Comparison of ENCODE assay signal across 25 cellular contexts in genomic region chr19:11098861-11099260, GRCh38. TPM values are rescaled to one million over a fixed set of nuclear protein-coding genes. Genes with fewer than 3 reads are reported as not detected.
A peak's percentile ranks its signal among the peaks of the same experiment; 100 is the strongest.
DNase-seq lines count a peak whose midpoint lies in the region; ATAC-seq, FAIRE-seq and TF ChIP-seq lines count a peak whose summit lies in the region.
"Had no signal": no experiment of that assay in that cellular context is flagged by ENCODE, and none has a peak within 500 bp of the region (broad histone marks: within the 10 kb centered on the region; RNA-seq: fewer than 3 reads in every experiment).

No MANE protein-coding gene starts in this region.

- peak overlapping the region; percentile 33 for H3K27ac Mint-ChIP-seq in activated CD4-positive, alpha-beta T cell treated with anti-CD3 and anti-CD28 coated beads, Interleukin-2, amount 10 ng/mL, durations not matched to agents 7 days and 5 days
- H3K27ac Mint-ChIP-seq in activated CD4-positive, alpha-beta T cell treated with anti-CD3 and anti-CD28 coated beads for 36 hours = no peak overlapping the region
- peak overlapping the region in 5 of 7 donors; percentile 38 to 90 (median 65) for H3K27ac Mint-ChIP-seq in CD4-positive, alpha-beta memory T cell
- H3K27ac Mint-ChIP-seq in CD14-positive monocyte = no peak overlapping the region
- no peak overlapping the region for H3K27ac Mint-ChIP-seq in activated CD8-positive, alpha-beta T cell treated with anti-CD3 and anti-CD28 coated beads, Interleukin-2, amount 10 ng/mL, durations not matched to agents 7 days and 5 days
- H3K27ac Mint-ChIP-seq: activated naive CD8-positive, alpha-beta T cell treated with anti-CD3 and anti-CD28 coated beads, Interleukin-2, amount 10 ng/mL, durations not matched to agents 7 days and 5 days; T-cell had no signal

- peaks cover 41% of the 10 kb centered on the region for H3K4me1 ChIP-seq in CD4-positive, alpha-beta memory T cell (ENCODE audit: insufficient read depth, low read length)
- H3K4me1 ChIP-seq in keratinocyte (ENCODE audit: control insufficient read depth, extremely low read depth, insufficient read depth, low read length) (peaks cover 46% of the 10 kb centered on the region), MM.1S (ENCODE audit: low read length) (peaks cover 25% of the 10 kb centered on the region)

- H3K9me3 Mint-ChIP-seq in activated CD4-positive, alpha-beta T cell treated with anti-CD3 and anti-CD28 coated beads, Interleukin-2, amount 10 ng/mL, durations not matched to agents 7 days and 5 days = peaks cover 2% of the 10 kb centered on the region
- H3K9me3 Mint-ChIP-seq in activated CD4-positive, alpha-beta T cell treated with anti-CD3 and anti-CD28 coated beads for 36 hours (ENCODE audit: low read depth) = peaks cover 2% of the 10 kb centered on the region
- H3K9me3 Mint-ChIP-seq in CD4-positive, alpha-beta memory T cell = peaks cover 0 to 9% (median 2%) of the 10 kb centered on the region in 8 donors
- H3K9me3 Mint-ChIP-seq in CD14-positive monocyte = peaks cover 0 to 5% (median 0%) of the 10 kb centered on the region in 7 donors
- H3K9me3 Mint-ChIP-seq in activated CD8-positive, alpha-beta T cell treated with anti-CD3 and anti-CD28 coated beads, Interleukin-2, amount 10 ng/mL, durations not matched to agents 7 days and 5 days (ENCODE audit: insufficient read depth) = peaks cover 3% of the 10 kb centered on the region

- FAIRE-seq in keratinocyte (lab: Jason Lieb, UNC) = no peak
- FAIRE-seq: A204.1 had no signal

- peak overlapping the region; percentile 13 for H3K4me2 ChIP-seq in keratinocyte (ENCODE audit: control insufficient read depth, extremely low read depth, insufficient read depth, low read depth, low read length)
- no peak overlapping the region for H3K4me2 ChIP-seq in MM.1S (ENCODE audit: low read depth, low read length)

- peaks cover 5% of the 10 kb centered on the region for H3K9me1 ChIP-seq in keratinocyte (ENCODE audit: control insufficient read depth, extremely low read depth, insufficient read depth, low read length)

- intact Hi-C loops in activated CD4-positive, alpha-beta T cell treated with anti-CD3 and anti-CD28 coated beads for 36 hours (cut with DNase I, micrococcal nuclease) = loop anchor here in 1 of 2 experiments (10.0 kb wide), 2 partner anchors 694 to 994 kb away; partner anchors contain the start of genes ANGPTL6, CDC37 and PPAN
- intact Hi-C loops in CD4-positive, alpha-beta memory T cell (cut with micrococcal nuclease) = no loop called here
- intact Hi-C loops in CD14-positive monocyte (cut with micrococcal nuclease) = no loop called here

- H3K79me2 ChIP-seq in keratinocyte (ENCODE audit: control insufficient read depth, insufficient read depth, low read length) = peaks cover 86% of the 10 kb centered on the region
- H3K79me2 ChIP-seq in MM.1S (ENCODE audit: low read length) = peaks cover 82% of the 10 kb centered on the region

- no peaks in the 10 kb centered on the region for H3K27me3 ChIP-seq in CD4-positive, alpha-beta memory T cell (ENCODE audit: insufficient read depth, low read length)
- no peaks in the 10 kb centered on the region for H3K27me3 ChIP-seq in keratinocyte (ENCODE audit: control insufficient read depth, extremely low read depth, insufficient read depth, low read length)
- H3K27me3 ChIP-seq in MM.1S (replicated peaks; ENCODE audit: insufficient read depth, low read length) = no peaks in the 10 kb centered on the region
- H3K27me3 ChIP-seq: dorsolateral prefrontal cortex, SJSA1, stomach, thyroid gland had no signal

- DNase-seq in activated CD4-positive, alpha-beta T cell treated with anti-CD3 and anti-CD28 coated beads, Interleukin-2, amount 10 ng/mL, durations not matched to agents 7 days and 5 days = no peak
- no peak for DNase-seq in activated CD4-positive, alpha-beta T cell treated with anti-CD3 and anti-CD28 coated beads for 36 hours
- DNase-seq in CD4-positive, alpha-beta memory T cell = no peak
- no peak for DNase-seq in SK-N-MC (ENCODE audit: low read depth, low spot score)
- DNase-seq in keratinocyte (ENCODE audit: low read depth, low spot score) = no peak
- DNase-seq in MM.1S = no peak
- no peak for DNase-seq in CD14-positive monocyte (ENCODE audit: low spot score)
- no peak for DNase-seq in activated CD8-positive, alpha-beta T cell treated with anti-CD3 and anti-CD28 coated beads, Interleukin-2, amount 10 ng/mL, durations not matched to agents 7 days and 5 days
- DNase-seq: activated CD4-positive, alpha-beta T cell treated with anti-CD3 and anti-CD28 coated beads for 1 hour; activated naive CD8-positive, alpha-beta T cell treated with anti-CD3 and anti-CD28 coated beads, Interleukin-2, amount 10 ng/mL, durations not matched to agents 7 days and 5 days; AML-193; DMS53; dorsolateral prefrontal cortex; GM23248; hippocampal formation; NCI-H1092 treated with DMSO at 0.1 percent for 48 hours; NCI-H2029 treated with DMSO at 0.1 percent for 48 hours; NCI-H2227 treated with DMSO at 0.1 percent for 48 hours; NCI-H69; stomach; T-cell; thyroid gland had no signal

- H3K4me1 Mint-ChIP-seq in activated CD4-positive, alpha-beta T cell treated with anti-CD3 and anti-CD28 coated beads, Interleukin-2, amount 10 ng/mL, durations not matched to agents 7 days and 5 days = peaks cover 45% of the 10 kb centered on the region
- H3K4me1 Mint-ChIP-seq in activated CD4-positive, alpha-beta T cell treated with anti-CD3 and anti-CD28 coated beads for 36 hours = peaks cover 31% of the 10 kb centered on the region
- H3K4me1 Mint-ChIP-seq in CD4-positive, alpha-beta memory T cell = peaks cover 18 to 37% (median 29%) of the 10 kb centered on the region in 4 donors
- peaks cover 28% of the 10 kb centered on the region for H3K4me1 Mint-ChIP-seq in CD14-positive monocyte
- H3K4me1 Mint-ChIP-seq in activated CD8-positive, alpha-beta T cell treated with anti-CD3 and anti-CD28 coated beads, Interleukin-2, amount 10 ng/mL, durations not matched to agents 7 days and 5 days (ENCODE audit: low read depth) = peaks cover 44% of the 10 kb centered on the region

- H3K4me3 Mint-ChIP-seq in activated CD4-positive, alpha-beta T cell treated with anti-CD3 and anti-CD28 coated beads, Interleukin-2, amount 10 ng/mL, durations not matched to agents 7 days and 5 days = no peak overlapping the region
- no peak overlapping the region for H3K4me3 Mint-ChIP-seq in activated CD4-positive, alpha-beta T cell treated with anti-CD3 and anti-CD28 coated beads for 36 hours
- H3K4me3 Mint-ChIP-seq in CD4-positive, alpha-beta memory T cell = no peak overlapping the region
- no peak overlapping the region for H3K4me3 Mint-ChIP-seq in CD14-positive monocyte
- no peak overlapping the region for H3K4me3 Mint-ChIP-seq in activated CD8-positive, alpha-beta T cell treated with anti-CD3 and anti-CD28 coated beads, Interleukin-2, amount 10 ng/mL, durations not matched to agents 7 days and 5 days
- H3K4me3 Mint-ChIP-seq: activated naive CD8-positive, alpha-beta T cell treated with anti-CD3 and anti-CD28 coated beads, Interleukin-2, amount 10 ng/mL, durations not matched to agents 7 days and 5 days; T-cell had no signal

- dilution Hi-C loops in keratinocyte (cut with MboI; ENCODE audit: extremely low pct_ligation_motif_present, low sequenced_read_pairs) = no loop called here

- POLR2A ChIA-PET in activated CD4-positive, alpha-beta T cell treated with anti-CD3 and anti-CD28 coated beads, Interleukin-2, amount 10 ng/mL, durations not matched to agents 7 days and 5 days (lab: Charles Lee) = no interaction called here
- POLR2A ChIA-PET in activated CD4-positive, alpha-beta T cell treated with anti-CD3 and anti-CD28 coated beads for 36 hours (lab: Charles Lee) = no interaction called here
- POLR2A ChIA-PET in CD4-positive, alpha-beta memory T cell (lab: Charles Lee; ENCODE audit: partially characterized antibody) = interaction anchor here (0.9 kb wide), 1 partner anchor 8 kb away, joined by 3 read pairs; no protein-coding TSS in a partner anchor
- POLR2A ChIA-PET in activated CD8-positive, alpha-beta T cell treated with anti-CD3 and anti-CD28 coated beads, Interleukin-2, amount 10 ng/mL, durations not matched to agents 7 days and 5 days (lab: Charles Lee) = interaction anchor here (3.1 kb wide), 1 partner anchor 63 kb away, joined by 9 read pairs; no protein-coding TSS in a partner anchor

- no peaks in the 10 kb centered on the region for H3K9me3 ChIP-seq in CD4-positive, alpha-beta memory T cell (ENCODE audit: control insufficient read depth in 1 of 2, low read length in 2 of 2)
- H3K9me3 ChIP-seq in SK-N-MC (ENCODE audit: low read depth, low read length) (no peaks in the 10 kb centered on the region), keratinocyte (ENCODE audit: control insufficient read depth, low read depth, low read length) (no peaks in the 10 kb centered on the region), MM.1S (replicated peaks; ENCODE audit: insufficient read depth, low read length) (no peaks in the 10 kb centered on the region)
- H3K9me3 ChIP-seq: SJSA1, stomach, thyroid gland had no signal

- H4K20me1 ChIP-seq in keratinocyte (ENCODE audit: control insufficient read depth, extremely low read depth, insufficient read depth, low read length) (peaks cover 79% of the 10 kb centered on the region), MM.1S (ENCODE audit: insufficient read depth, low read length) (peaks cover 24% of the 10 kb centered on the region; the same call in 1 of the 2 replicates)

- H3K36me3 Mint-ChIP-seq in activated CD4-positive, alpha-beta T cell treated with anti-CD3 and anti-CD28 coated beads, Interleukin-2, amount 10 ng/mL, durations not matched to agents 7 days and 5 days (ENCODE audit: low read depth) = peaks cover 79% of the 10 kb centered on the region
- H3K36me3 Mint-ChIP-seq in activated CD4-positive, alpha-beta T cell treated with anti-CD3 and anti-CD28 coated beads for 36 hours (ENCODE audit: low read depth) = peaks cover 74% of the 10 kb centered on the region
- H3K36me3 Mint-ChIP-seq in CD4-positive, alpha-beta memory T cell = peaks cover 28 to 43% of the 10 kb centered on the region in 2 donors
- H3K36me3 Mint-ChIP-seq in CD14-positive monocyte = peaks cover 40 to 73% of the 10 kb centered on the region in 2 donors
- H3K36me3 Mint-ChIP-seq in activated CD8-positive, alpha-beta T cell treated with anti-CD3 and anti-CD28 coated beads, Interleukin-2, amount 10 ng/mL, durations not matched to agents 7 days and 5 days (ENCODE audit: low read depth) = peaks cover 79% of the 10 kb centered on the region

- H3K36me3 ChIP-seq in CD4-positive, alpha-beta memory T cell (ENCODE audit: insufficient read depth, low read length) = peaks cover 16% of the 10 kb centered on the region
- H3K36me3 ChIP-seq in SK-N-MC (ENCODE audit: insufficient read depth, low read length) (peaks cover 95% of the 10 kb centered on the region), keratinocyte (ENCODE audit: control insufficient read depth in 2 of 2, extremely low read depth in 1 of 2, insufficient read depth in 2 of 2, low read length in 2 of 2) (peaks cover 41 to 68% of the 10 kb centered on the region in 2 experiments), MM.1S (replicated peaks; ENCODE audit: insufficient read depth, low read length) (peaks cover 5% of the 10 kb centered on the region)

- no peak overlapping the region for H3K27ac ChIP-seq in CD4-positive, alpha-beta memory T cell (ENCODE audit: low read depth, low read length)
- H3K27ac ChIP-seq in SK-N-MC = 0 out of 2 replicates have a peak overlapping the region, but pooled peaks have one; percentile 10
- H3K27ac ChIP-seq in keratinocyte (ENCODE audit: control insufficient read depth, insufficient read depth, low read length) = no peak overlapping the region
- no peak overlapping the region for H3K27ac ChIP-seq in MM.1S (ENCODE audit: low read length)
- H3K27ac ChIP-seq: GM23248, SJSA1, thyroid gland had no signal

- H2AFZ ChIP-seq in keratinocyte (ENCODE audit: control insufficient read depth, low read length) = no peak overlapping the region
- H2AFZ ChIP-seq in MM.1S (ENCODE audit: low read length) = no peak overlapping the region
- H2AFZ ChIP-seq: GM23248 had no signal

- no peak overlapping the region for H3K4me3 ChIP-seq in CD4-positive, alpha-beta memory T cell (ENCODE audit: low read length in 2 of 2)
- no peak overlapping the region for H3K4me3 ChIP-seq in SK-N-MC
- no peak overlapping the region for H3K4me3 ChIP-seq in keratinocyte (ENCODE audit: control insufficient read depth in 2 of 3, extremely low read depth in 1 of 3, insufficient read depth in 2 of 3, low read depth in 1 of 3, low read length in 3 of 3)
- H3K4me3 ChIP-seq in MM.1S (ENCODE audit: low read length) = no peak overlapping the region
- H3K4me3 ChIP-seq: dorsolateral prefrontal cortex, GM23248, SJSA1, skin epidermis, stomach, thyroid gland had no signal

- no peaks in the 10 kb centered on the region for H3K9me2 ChIP-seq in MM.1S (replicated peaks; ENCODE audit: insufficient read depth, low read length)

- no peak for ATAC-seq in activated CD4-positive, alpha-beta T cell treated with anti-CD3 and anti-CD28 coated beads for 36 hours
- ATAC-seq in activated CD8-positive, alpha-beta T cell treated with anti-CD3 and anti-CD28 coated beads, Interleukin-2, amount 10 ng/mL, durations not matched to agents 7 days and 5 days = no peak
- ATAC-seq: T-cell had no signal

- peaks cover 29% of the 10 kb centered on the region for H3F3A ChIP-seq in MM.1S (ENCODE audit: insufficient read depth, low read length)

- CTCF ChIA-PET in activated CD4-positive, alpha-beta T cell treated with anti-CD3 and anti-CD28 coated beads, Interleukin-2, amount 10 ng/mL, durations not matched to agents 7 days and 5 days (lab: Charles Lee) = interaction anchor here (0.6 kb wide), 1 partner anchor 107 kb away, joined by 6 read pairs; no protein-coding TSS in a partner anchor
- CTCF ChIA-PET in activated CD4-positive, alpha-beta T cell treated with anti-CD3 and anti-CD28 coated beads for 36 hours (lab: Charles Lee) = no interaction called here
- CTCF ChIA-PET in CD4-positive, alpha-beta memory T cell (lab: Charles Lee; ENCODE audit: partially characterized antibody) = no interaction called here
- CTCF ChIA-PET in activated CD8-positive, alpha-beta T cell treated with anti-CD3 and anti-CD28 coated beads, Interleukin-2, amount 10 ng/mL, durations not matched to agents 7 days and 5 days (lab: Charles Lee) = interaction anchor here (1.4 kb wide), 1 partner anchor 63 kb away, joined by 5 read pairs; no protein-coding TSS in a partner anchor

- H3K9ac ChIP-seq in SK-N-MC (ENCODE audit: insufficient read length) (no peak overlapping the region), keratinocyte (ENCODE audit: control insufficient read depth, extremely low read depth, insufficient read depth, low read length) (no peak overlapping the region), MM.1S (ENCODE audit: low read length) (no peak overlapping the region)
- H3K9ac ChIP-seq: GM23248 had no signal

- TF ChIP-seq CTCF in keratinocyte (optimal IDR thresholded peaks at IDR 0.05 in 1 of 3, IDR thresholded peaks at IDR 0.05 in 1 of 3, conservative IDR thresholded peaks at IDR 0.05 in 1 of 3; ENCODE audit: extremely low read depth in 1 of 3, insufficient read depth in 2 of 3, low read length in 3 of 3) (no peak), MM.1S (IDR thresholded peaks at IDR 0.05; ENCODE audit: low read length) (no peak), CD14-positive monocyte (IDR thresholded peaks at IDR 0.05) (no peak)

- H3K27me3 Mint-ChIP-seq in activated CD4-positive, alpha-beta T cell treated with anti-CD3 and anti-CD28 coated beads, Interleukin-2, amount 10 ng/mL, durations not matched to agents 7 days and 5 days = no peaks in the 10 kb centered on the region
- H3K27me3 Mint-ChIP-seq in activated CD4-positive, alpha-beta T cell treated with anti-CD3 and anti-CD28 coated beads for 36 hours = no peaks in the 10 kb centered on the region
- H3K27me3 Mint-ChIP-seq in CD4-positive, alpha-beta memory T cell = no peaks in the 10 kb centered on the region
- peaks cover 0 to 2% (median 1%) of the 10 kb centered on the region in 3 donors for H3K27me3 Mint-ChIP-seq in CD14-positive monocyte (ENCODE audit: low read depth in 3 of 3)
- no peaks in the 10 kb centered on the region for H3K27me3 Mint-ChIP-seq in activated CD8-positive, alpha-beta T cell treated with anti-CD3 and anti-CD28 coated beads, Interleukin-2, amount 10 ng/mL, durations not matched to agents 7 days and 5 days (ENCODE audit: low read depth)
- H3K27me3 Mint-ChIP-seq: activated naive CD8-positive, alpha-beta T cell treated with anti-CD3 and anti-CD28 coated beads, Interleukin-2, amount 10 ng/mL, durations not matched to agents 7 days and 5 days; T-cell had no signal

RNA-seq across cellular contexts. Expression of gene LDLR, which starts 9.6 kb away (rescaled TPM):
- total RNA-seq in activated CD4-positive, alpha-beta T cell treated with anti-CD3 and anti-CD28 coated beads, Interleukin-2, amount 10 ng/mL, durations not matched to agents 7 days and 5 days = 10 to 100 TPM; 93.0 to 97.1 TPM
- 10 to 100 TPM; 73.0 to 73.8 TPM for total RNA-seq in activated CD4-positive, alpha-beta T cell treated with anti-CD3 and anti-CD28 coated beads for 36 hours
- total RNA-seq in CD4-positive, alpha-beta memory T cell = 10 to 100 TPM; 25.8 to 27.0 TPM
- polyA plus RNA-seq in CD4-positive, alpha-beta memory T cell = 1 to 10 TPM; 4.4 to 5.0 TPM
- polyA plus RNA-seq in keratinocyte (182 to 325 TPM (median 241 TPM) in 3 replicates), CD14-positive monocyte (10 to 100 TPM; 19.8 to 21.2 TPM)
- 88.4 TPM for polyA plus RNA-seq in keratinocyte (2011; ENCODE audit: low read depth)
- polyA plus RNA-seq in keratinocyte (2011; cell fraction: cytosol; rRNA removed) = 106 and 112 TPM in 2 replicates
- 592 and 620 TPM in 2 replicates for polyA plus RNA-seq in keratinocyte (2011; cell fraction: nucleus; rRNA removed)
- 111 and 279 TPM in 2 replicates for polyA plus RNA-seq in keratinocyte (2012; ENCODE audit: low replicate concordance)
- 329 to 852 TPM (median 451 TPM) in 3 replicates for polyA minus RNA-seq in keratinocyte
- polyA minus RNA-seq in keratinocyte (2011; cell fraction: cytosol; rRNA and poly(A)+ RNA removed) = 266 TPM
- polyA minus RNA-seq in keratinocyte (2011; cell fraction: nucleus; rRNA and poly(A)+ RNA removed) = 877 and 920 TPM in 2 replicates
- total RNA-seq in activated CD8-positive, alpha-beta T cell treated with anti-CD3 and anti-CD28 coated beads, Interleukin-2, amount 10 ng/mL, durations not matched to agents 7 days and 5 days = 100 to 1,000 TPM; 117 to 123 TPM

RNA-seq across cellular contexts. Expression of gene SPC24, which starts 56.7 kb away (rescaled TPM):
- total RNA-seq in activated CD4-positive, alpha-beta T cell treated with anti-CD3 and anti-CD28 coated beads, Interleukin-2, amount 10 ng/mL, durations not matched to agents 7 days and 5 days = 10 to 100 TPM; 80.4 to 97.3 TPM
- 10 to 100 TPM; 59.6 to 72.2 TPM for total RNA-seq in activated CD4-positive, alpha-beta T cell treated with anti-CD3 and anti-CD28 coated beads for 36 hours
- 1 to 10 TPM in 1 of 2 experiments, under 1 TPM in 1; 0.84 to 1.9 TPM for total RNA-seq in CD4-positive, alpha-beta memory T cell
- under 1 TPM in 1 of 2 donors, not detected in 1; 0.32 TPM for polyA plus RNA-seq in CD4-positive, alpha-beta memory T cell
- polyA plus RNA-seq in keratinocyte (1.8 to 8.0 TPM (median 6.4 TPM) in 3 replicates), CD14-positive monocyte (under 1 TPM in 1 of 2 donors, not detected in 1; 0.27 TPM)
- 0.44 TPM for polyA plus RNA-seq in keratinocyte (2011; ENCODE audit: low read depth)
- 1.1 and 2.1 TPM in 2 replicates for polyA plus RNA-seq in keratinocyte (2011; cell fraction: cytosol; rRNA removed)
- polyA plus RNA-seq in keratinocyte (2011; cell fraction: nucleus; rRNA removed) = 0.99 and 1.8 TPM in 2 replicates
- polyA plus RNA-seq in keratinocyte (2012; ENCODE audit: low replicate concordance) = 0.11 and 8.6 TPM in 2 replicates
- 4.6 to 20.9 TPM (median 14.5 TPM) in 3 replicates for polyA minus RNA-seq in keratinocyte
- polyA minus RNA-seq in keratinocyte (2011; cell fraction: cytosol; rRNA and poly(A)+ RNA removed) = 20.9 TPM
- 3.0 and 3.3 TPM in 2 replicates for polyA minus RNA-seq in keratinocyte (2011; cell fraction: nucleus; rRNA and poly(A)+ RNA removed)
- total RNA-seq in activated CD8-positive, alpha-beta T cell treated with anti-CD3 and anti-CD28 coated beads, Interleukin-2, amount 10 ng/mL, durations not matched to agents 7 days and 5 days = 10 to 100 TPM; 92.6 to 94.0 TPM

Comparison
In these comparisons a context has a peak if more than half of its experiments do, and no peak if none do; other contexts are left out.
1. H3K27ac Mint-ChIP-seq: peak in activated CD4-positive, alpha-beta T cell treated with anti-CD3 and anti-CD28 coated beads, Interleukin-2, amount 10 ng/mL, durations not matched to agents 7 days and 5 days (single experiment) and CD4-positive, alpha-beta memory T cell (5 of 7); none in activated CD4-positive, alpha-beta T cell treated with anti-CD3 and anti-CD28 coated beads for 36 hours (single experiment), CD14-positive monocyte (0 of 7) and activated CD8-positive, alpha-beta T cell treated with anti-CD3 and anti-CD28 coated beads, Interleukin-2, amount 10 ng/mL, durations not matched to agents 7 days and 5 days (single experiment).
2. CTCF ChIA-PET loops: an anchor here in activated CD4-positive, alpha-beta T cell treated with anti-CD3 and anti-CD28 coated beads, Interleukin-2, amount 10 ng/mL, durations not matched to agents 7 days and 5 days (0.6 kb wide) and activated CD8-positive, alpha-beta T cell treated with anti-CD3 and anti-CD28 coated beads, Interleukin-2, amount 10 ng/mL, durations not matched to agents 7 days and 5 days (1.4 kb wide); none called in activated CD4-positive, alpha-beta T cell treated with anti-CD3 and anti-CD28 coated beads for 36 hours and CD4-positive, alpha-beta memory T cell.
3. RNA of gene SPC24, which starts 56.7 kb away (total RNA-seq): 80.4 to 97.3 TPM in activated CD4-positive, alpha-beta T cell treated with anti-CD3 and anti-CD28 coated beads, Interleukin-2, amount 10 ng/mL, durations not matched to agents 7 days and 5 days, 92.6 to 94.0 TPM in activated CD8-positive, alpha-beta T cell treated with anti-CD3 and anti-CD28 coated beads, Interleukin-2, amount 10 ng/mL, durations not matched to agents 7 days and 5 days and 59.6 to 72.2 TPM in activated CD4-positive, alpha-beta T cell treated with anti-CD3 and anti-CD28 coated beads for 36 hours; 0.84 to 1.9 TPM in CD4-positive, alpha-beta memory T cell; every median in the first group is over 10 times any median in the second.
4. POLR2A ChIA-PET loops: an anchor here in CD4-positive, alpha-beta memory T cell (0.9 kb wide) and activated CD8-positive, alpha-beta T cell treated with anti-CD3 and anti-CD28 coated beads, Interleukin-2, amount 10 ng/mL, durations not matched to agents 7 days and 5 days (3.1 kb wide); none called in activated CD4-positive, alpha-beta T cell treated with anti-CD3 and anti-CD28 coated beads, Interleukin-2, amount 10 ng/mL, durations not matched to agents 7 days and 5 days and activated CD4-positive, alpha-beta T cell treated with anti-CD3 and anti-CD28 coated beads for 36 hours.